8 cellular contexts compared by ENCODE assay signal in genomic region chr17:43388198-43389021, GRCh38.
A peak's percentile ranks its signal among the peaks of the same experiment; 100 is the strongest.
DNase-seq lines count a peak whose midpoint lies in the region; ATAC-seq lines count a peak whose summit lies in the region.

No MANE protein-coding gene starts in this region.

- H3K27me3 Mint-ChIP-seq in memory B cell: no peaks in the 10 kb centered on the region

- H3K36me3 Mint-ChIP-seq in memory B cell: no peaks in the 10 kb centered on the region

- H3K4me3 ChIP-seq in BLaER1 treated with 17β-estradiol and CSF1 and Interleukin-3, amounts not matched to agents 10 nM and 100 nM: peak overlapping the region; percentile 63 to 76 (median 70)
- peak overlapping the region; percentile 66 for H3K4me3 ChIP-seq in effector memory CD4-positive, alpha-beta T cell (ENCODE audit: insufficient read depth, low read depth, low read length, poor library complexity, severe bottlenecking)

- no peaks in the 10 kb centered on the region for H3K27me3 ChIP-seq in BLaER1 treated with 17β-estradiol and CSF1 and Interleukin-3, amounts not matched to agents 10 nM and 100 nM
- no peaks in the 10 kb centered on the region for H3K27me3 ChIP-seq in effector memory CD4-positive, alpha-beta T cell (replicated peaks; ENCODE audit: control insufficient read depth, insufficient read depth, low read length, poor library complexity, severe bottlenecking)

- peak overlapping the region; percentile 78 to 98 (median 92) for H3K27ac ChIP-seq in BLaER1 treated with 17β-estradiol and CSF1 and Interleukin-3, amounts not matched to agents 10 nM and 100 nM
- peak overlapping the region; percentile 94 for H3K27ac ChIP-seq in effector memory CD4-positive, alpha-beta T cell (ENCODE audit: insufficient read depth, low read length, poor library complexity, severe bottlenecking)

- H3K9ac ChIP-seq in BLaER1 treated with 17β-estradiol and CSF1 and Interleukin-3, amounts not matched to agents 10 nM and 100 nM: peak overlapping the region; percentile 83 to 98 (median 91)

- peaks cover 38% of the 10 kb centered on the region for H3K4me1 Mint-ChIP-seq in memory B cell

- H3K4me1 ChIP-seq in BLaER1 treated with 17β-estradiol and CSF1 and Interleukin-3, amounts not matched to agents 10 nM and 100 nM: peaks cover 27 to 56% (median 42%) of the 10 kb centered on the region in 10 experiments
- peaks cover 5% of the 10 kb centered on the region for H3K4me1 ChIP-seq in effector memory CD4-positive, alpha-beta T cell (ENCODE audit: control insufficient read depth, insufficient read depth, low read length, poor library complexity, severe bottlenecking)

- peak overlapping the region; percentile 86 to 99 (median 96) for H3K4me2 ChIP-seq in BLaER1 treated with 17β-estradiol and CSF1 and Interleukin-3, amounts not matched to agents 10 nM and 100 nM

- no peaks in the 10 kb centered on the region for H3K9me3 ChIP-seq in BLaER1 treated with 17β-estradiol and CSF1 and Interleukin-3, amounts not matched to agents 10 nM and 100 nM (replicated peaks in 1 of 11)
- no peaks in the 10 kb centered on the region for H3K9me3 ChIP-seq in effector memory CD4-positive, alpha-beta T cell (ENCODE audit: control insufficient read depth, low read length)

- H3K27ac Mint-ChIP-seq in memory B cell: peak overlapping the region; percentile 96

- ATAC-seq in GM19397 (IDR thresholded peaks at IDR 0.05; ENCODE audit: unreplicated experiment) (peak; percentile 78), memory B cell (ENCODE audit: low read depth) (peak; percentile 75)

- H3K9me3 Mint-ChIP-seq in memory B cell: no peaks in the 10 kb centered on the region

- peak overlapping the region; percentile 88 for H3K4me3 Mint-ChIP-seq in memory B cell

- DNase-seq in HS-5 (ENCODE audit: low read depth) (peak; percentile 71), memory B cell (ENCODE audit: low spot score in 2 of 2) (peak; percentile 95 to 96)
- DNase-seq in NK-92 treated with Interleukin-12 subunit alpha and Interleukin-12 subunit beta, amount 100 ng/mL, for 24 hours (lab: John Stamatoyannopoulos, UW): peak; percentile 77
- peak; percentile 75 to 79 for DNase-seq in activated CD8-positive, alpha-beta memory T cell treated with anti-CD3 and anti-CD28 coated beads for 4 hours (ENCODE audit: low read depth in 2 of 2)
- DNase-seq in effector memory CD4-positive, alpha-beta T cell: peak; percentile 78 to 86 (median 84)
- peak; percentile 76 for DNase-seq in stimulated activated CD8-positive, alpha-beta memory T cell treated with anti-CD3 and anti-CD28 coated beads, Interleukin-12 subunit alpha, Interleukin-12 subunit beta, amount 100 ng/mL, for 1 hour (ENCODE audit: low read depth)

- no peaks in the 10 kb centered on the region for H4K20me1 ChIP-seq in BLaER1 treated with 17β-estradiol and CSF1 and Interleukin-3, amounts not matched to agents 10 nM and 100 nM

- H3K36me3 ChIP-seq in BLaER1 treated with 17β-estradiol and CSF1 and Interleukin-3, amounts not matched to agents 10 nM and 100 nM: no peaks in the 10 kb centered on the region
- H3K36me3 ChIP-seq in effector memory CD4-positive, alpha-beta T cell (ENCODE audit: control insufficient read depth, insufficient read depth, low read length): no peaks in the 10 kb centered on the region

Comparison
In these comparisons a context has a peak if more than half of its experiments do, and no peak if none do; other contexts are left out.
1. Peak in every context shown above with its lines: DNase-seq, ATAC-seq, H3K4me3 ChIP-seq and H3K27ac ChIP-seq.